In the genomic region with DNA sequence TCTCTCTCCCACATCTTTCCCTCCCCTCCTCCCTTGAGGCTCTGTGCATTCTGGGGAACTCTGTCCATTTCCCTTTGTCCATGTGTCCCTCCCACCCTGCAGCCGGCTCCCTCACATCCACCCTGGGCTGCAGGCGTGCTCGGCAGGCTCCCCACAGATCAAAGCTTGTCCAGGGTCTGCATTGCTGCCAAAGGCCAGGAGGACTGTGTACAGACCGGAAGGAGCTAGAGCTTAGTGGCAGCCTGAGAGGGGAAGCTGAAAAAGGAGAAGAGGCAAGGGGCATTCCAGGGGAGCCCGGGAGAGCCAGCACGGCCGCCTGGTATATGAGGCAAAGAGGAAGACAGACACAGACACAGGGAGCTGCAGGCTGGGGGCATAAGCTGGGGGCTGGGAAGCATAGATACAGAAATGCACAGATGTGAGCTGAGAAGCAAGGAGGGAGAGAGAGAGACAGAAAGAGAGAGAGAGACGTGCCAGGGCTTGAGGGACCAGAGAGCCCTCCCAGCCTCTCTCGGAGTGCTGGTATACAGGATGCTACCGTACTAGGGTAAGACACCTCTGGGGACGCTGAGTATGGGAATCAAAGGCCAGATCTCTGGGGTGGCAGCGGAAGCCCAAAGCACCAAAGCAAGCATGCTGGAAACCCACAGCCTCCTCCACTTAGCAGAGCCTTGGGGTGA, we compare ENCODE assay signal across 10 cellular contexts. TPM values are rescaled to one million over a fixed set of nuclear protein-coding genes. Genes with fewer than 3 reads are reported as not detected.
A peak's percentile ranks its signal among the peaks of the same experiment; 100 is the strongest.
DNase-seq lines count a peak whose midpoint lies in the region; ATAC-seq and TF ChIP-seq lines count a peak whose summit lies in the region.
"Had no signal": no experiment of that assay in that cellular context is flagged by ENCODE, and none has a peak within 500 bp of the region (broad histone marks: within the 10 kb centered on the region; RNA-seq: fewer than 3 reads in every experiment).

No MANE protein-coding gene starts in this region.

- peak overlapping the region; percentile 95 for H3K27ac Mint-ChIP-seq in T-helper 2 cell treated with Interferon-gamma antibody and Interleukin-4, amounts not matched to agents 5 μg/mL and 100 μg/mL, for 36 hours

- no peak for TF ChIP-seq CTCF in foreskin keratinocyte (conservative IDR thresholded peaks at IDR 0.05)
- no peak for TF ChIP-seq CTCF in GM13977 (IDR thresholded peaks at IDR 0.05; ENCODE audit: extremely low read depth, insufficient read depth, missing control alignments)

- H3K4me3 Mint-ChIP-seq in T-helper 2 cell treated with Interferon-gamma antibody and Interleukin-4, amounts not matched to agents 5 μg/mL and 100 μg/mL, for 36 hours: peak overlapping the region; percentile 97

- H3K9me3 Mint-ChIP-seq in T-helper 2 cell treated with Interferon-gamma antibody and Interleukin-4, amounts not matched to agents 5 μg/mL and 100 μg/mL, for 36 hours: no peaks in the 10 kb centered on the region

- no peaks in the 10 kb centered on the region for H3K27me3 Mint-ChIP-seq in T-helper 2 cell treated with Interferon-gamma antibody and Interleukin-4, amounts not matched to agents 5 μg/mL and 100 μg/mL, for 36 hours (ENCODE audit: low read depth)

- peaks cover 49% of the 10 kb centered on the region for H3K4me1 Mint-ChIP-seq in T-helper 2 cell treated with Interferon-gamma antibody and Interleukin-4, amounts not matched to agents 5 μg/mL and 100 μg/mL, for 36 hours (ENCODE audit: low read depth)

- ATAC-seq in HG02610 (IDR thresholded peaks at IDR 0.05; ENCODE audit: unreplicated experiment) (peak; percentile 60), foreskin keratinocyte (peak; percentile 29), sciatic nerve (peak; percentile 78)

- intact Hi-C loops in sciatic nerve (cut with DNase I): no loop called here

- peaks cover 51% of the 10 kb centered on the region for H3K36me3 Mint-ChIP-seq in T-helper 2 cell treated with Interferon-gamma antibody and Interleukin-4, amounts not matched to agents 5 μg/mL and 100 μg/mL, for 36 hours (ENCODE audit: low read depth)

- no peak overlapping the region for H3K27ac ChIP-seq in foreskin keratinocyte

- in situ Hi-C loops in GM13977 (cut with MboI; ENCODE audit: low pct_unique_long_range_greater_than_20kb, low sequenced_read_pairs, unreplicated experiment): no loop called here

- H3K4me1 ChIP-seq in foreskin keratinocyte: no peaks in the 10 kb centered on the region

- peaks cover 26% of the 10 kb centered on the region for H3K27me3 ChIP-seq in foreskin keratinocyte

- no peak for DNase-seq in T-helper 2 cell treated with Interferon-gamma antibody and Interleukin-4, amounts not matched to agents 5 μg/mL and 100 μg/mL, for 36 hours (ENCODE audit: low spot score)
- no peak for DNase-seq in foreskin keratinocyte
- no peak for DNase-seq in sciatic nerve (ENCODE audit: low spot score)
- no peak for DNase-seq in GOT3 (lab: John Stamatoyannopoulos, UW)
- no peak for DNase-seq in NCI-H1417 treated with DMSO at 0.1 percent for 48 hours (lab: John Stamatoyannopoulos, UW)
- DNase-seq in stimulated activated CD4-positive, alpha-beta T cell treated with anti-CD3 and anti-CD28 coated beads, Interleukin-4, amount 100 ng/mL, for 4 hours: no peak
- no peak for DNase-seq in GM13977 (ENCODE audit: low spot score)

RNA-seq across cellular contexts. Expression of a gene that starts 3.3 kb away (rescaled TPM):
- total RNA-seq in foreskin keratinocyte (not detected in 2 replicates), sciatic nerve (20.6 TPM)
- polyA plus RNA-seq in foreskin keratinocyte: 0.02 TPM in 1 of 2 replicates, not detected in the other
- total RNA-seq: endothelial cell of umbilical vein, HT1080 had no signal
- polyA plus RNA-seq: endothelial cell of umbilical vein had no signal

RNA-seq across cellular contexts. Expression of a gene that starts 20.3 kb away (rescaled TPM):
- 0.07 and 0.24 TPM in 2 replicates for total RNA-seq in foreskin keratinocyte
- polyA plus RNA-seq in foreskin keratinocyte: 0.12 and 0.20 TPM in 2 replicates
- 3.4 TPM for total RNA-seq in sciatic nerve

RNA-seq across cellular contexts. Expression of a gene that starts 26.5 kb away (rescaled TPM):
- total RNA-seq in foreskin keratinocyte: 119 and 129 TPM in 2 replicates
- 390 and 426 TPM in 2 replicates for polyA plus RNA-seq in foreskin keratinocyte
- 352 TPM for total RNA-seq in sciatic nerve

RNA-seq across cellular contexts. Expression of a gene that starts 29.0 kb away (rescaled TPM):
- total RNA-seq in foreskin keratinocyte (0.14 and 0.21 TPM in 2 replicates), sciatic nerve (4.5 TPM)
- 0.13 and 0.24 TPM in 2 replicates for polyA plus RNA-seq in foreskin keratinocyte

RNA-seq across cellular contexts. Expression of a gene that starts 35.5 kb away (rescaled TPM):
- total RNA-seq in foreskin keratinocyte: 33.4 and 35.0 TPM in 2 replicates
- polyA plus RNA-seq in foreskin keratinocyte: 41.4 and 42.6 TPM in 2 replicates
- 27.4 TPM for total RNA-seq in sciatic nerve

Comparison
In these comparisons a context has a peak if more than half of its experiments do, and no peak if none do; other contexts are left out.
1. RNA of a gene that starts 3.3 kb away (total RNA-seq): 20.6 TPM in sciatic nerve (single experiment); not detected in foreskin keratinocyte; every median in the first group is over 10 times any median in the second.
2. Peak in every context shown above with its lines, with median percentiles within 50 percentile points of each other: ATAC-seq.